10 cellular contexts compared by ENCODE assay signal in the genomic region with DNA sequence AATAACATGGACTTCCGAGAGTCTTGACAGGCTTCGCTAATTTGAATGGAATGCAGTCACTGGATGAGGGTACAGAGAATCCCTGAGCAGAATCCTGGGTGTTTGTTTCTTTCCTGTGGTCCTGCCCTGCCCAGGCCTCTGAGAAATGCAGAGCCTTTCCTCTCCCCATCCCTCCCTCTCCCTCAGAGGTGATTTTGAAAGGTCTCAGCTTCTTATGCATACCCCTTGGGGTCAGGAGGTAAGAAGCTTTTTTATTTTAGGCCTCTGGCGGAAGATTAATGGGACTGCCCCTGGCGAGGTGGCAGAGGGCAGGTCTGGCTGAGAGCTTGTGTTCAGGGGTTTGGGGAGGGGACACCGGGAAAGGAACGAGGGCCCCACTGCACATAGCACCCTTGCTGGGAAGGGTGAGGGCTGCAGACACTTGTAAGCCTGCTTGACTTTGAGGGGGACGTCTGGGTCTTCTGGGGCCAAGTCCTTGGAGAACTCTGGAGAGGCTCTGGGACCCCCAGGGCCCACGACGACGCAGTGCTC.
DNase-seq lines count a peak whose midpoint lies in the region; ATAC-seq, FAIRE-seq and TF ChIP-seq lines count a peak whose summit lies in the region.
"Had no signal": no experiment of that assay in that cellular context is flagged by ENCODE, and none has a peak within 500 bp of the region (broad histone marks: within the 10 kb centered on the region; RNA-seq: fewer than 3 reads in every experiment).

No MANE protein-coding gene starts in this region.

- no peak overlapping the region for H3K4me3 Mint-ChIP-seq in glutamatergic neuron (ENCODE audit: unreplicated experiment)
- H3K4me3 Mint-ChIP-seq: activated CD4-positive, alpha-beta T cell treated with anti-CD3 and anti-CD28 coated beads for 36 hours had no signal

- H2AFZ ChIP-seq in PC-3 (ENCODE audit: low read length) (no peak overlapping the region), H1 (ENCODE audit: low read length) (peak overlapping the region; percentile 5; the same call in 1 of the 2 replicates)

- no peak overlapping the region for H4K8ac ChIP-seq in H1 (ENCODE audit: extremely low read depth, insufficient read depth, low read length)

- peak overlapping the region; percentile 13 for H4K5ac ChIP-seq in H1 (ENCODE audit: insufficient read length, low read depth, low read length)

- no peak; a peak in 1 of 3 replicates for TF ChIP-seq POLR2A in H1 (IDR thresholded peaks at IDR 0.05; ENCODE audit: control extremely low read depth in 1 of 2, low read depth in 2 of 2, low read length in 2 of 2)
- no peak for TF ChIP-seq POLR2A in tibial nerve (IDR thresholded peaks at IDR 0.05)

- FAIRE-seq in H1 (lab: Jason Lieb, UNC), result no peak

- H3K9me3 Mint-ChIP-seq in glutamatergic neuron (ENCODE audit: unreplicated experiment), result no peaks in the 10 kb centered on the region

- ATAC-seq in PC-3, result no peak
- ATAC-seq: activated CD4-positive, alpha-beta T cell treated with anti-CD3 and anti-CD28 coated beads for 36 hours had no signal

- H3K36me3 Mint-ChIP-seq in glutamatergic neuron (ENCODE audit: unreplicated experiment), result no peaks in the 10 kb centered on the region

- H3K23me2 ChIP-seq in H1 (ENCODE audit: low read depth, low read length), result no peaks in the 10 kb centered on the region

- no peaks in the 10 kb centered on the region for H3K36me3 ChIP-seq in PC-3 (ENCODE audit: low read depth, low read length)
- H3K36me3 ChIP-seq in H1 (ENCODE audit: control insufficient read depth in 2 of 4, insufficient read depth in 4 of 4, low read length in 3 of 4), result no peaks in the 10 kb centered on the region
- no peaks in the 10 kb centered on the region for H3K36me3 ChIP-seq in mucosa of rectum (ENCODE audit: control insufficient read depth in 2 of 2, insufficient read depth in 2 of 2, low read length in 2 of 2)
- no peaks in the 10 kb centered on the region for H3K36me3 ChIP-seq in tibial nerve
- H3K36me3 ChIP-seq: MG63 had no signal

- H3K18ac ChIP-seq in H1 (ENCODE audit: extremely low read depth, low read length), result peak overlapping the region; percentile 5

- peak overlapping the region; percentile 6 for H4K91ac ChIP-seq in H1 (replicated peaks; ENCODE audit: insufficient read length, low read length)

- H3K4me1 ChIP-seq in PC-3 (ENCODE audit: insufficient read depth, low read length), result peaks cover 64% of the 10 kb centered on the region
- H3K4me1 ChIP-seq in H1 (replicated peaks in 1 of 4; ENCODE audit: control insufficient read depth in 3 of 4, insufficient read depth in 4 of 4, low read length in 3 of 4), result peaks cover 5 to 12% (median 8%) of the 10 kb centered on the region in 4 experiments; a peak in 6 of 7 replicates
- H3K4me1 ChIP-seq in mucosa of rectum (ENCODE audit: control insufficient read depth in 2 of 2, insufficient read depth in 2 of 2, low read length in 2 of 2), result peaks cover 0 to 8% of the 10 kb centered on the region in 2 donors
- H3K4me1 ChIP-seq in tibial nerve, result peaks cover 0 to 45% (median 18%) of the 10 kb centered on the region in 4 donors

- 62% methylated on average over 10 of the region's 10 CpGs; no CpG with 5 or more reads in 1 of the 2 experiments for WGBS in H1 (ENCODE audit: extremely low coverage in 1 of 2, insufficient coverage in 1 of 2, insufficient read length in 1 of 2, insufficient replicate concordance in 2 of 2, low coverage in 1 of 2, low lambda C conversion rate in 2 of 2, missing lambda C conversion rate in 1 of 2), 2 experiments
- WGBS in tibial nerve, 2 donors, result 75 to 82% methylated on average over 10 of the region's 10 CpGs

- H3K4ac ChIP-seq in H1 (replicated peaks; ENCODE audit: insufficient read length, low read depth, low read length), result no peak overlapping the region

- POLR2A ChIA-PET in PC-3 (lab: Charles Lee; ENCODE audit: unreplicated experiment) (no interaction called here), H1 (lab: Charles Lee; ENCODE audit: partially characterized antibody) (interaction anchor here (0.7 to 1.4 kb wide), 2 partner anchors 34 to 1014 kb away, joined by 3 read pairs; no protein-coding TSS in a partner anchor)

- H3K9ac ChIP-seq in PC-3 (ENCODE audit: low read length), result peak overlapping the region; percentile 80; the same call in 1 of the 2 replicates
- H3K9ac ChIP-seq in H1 (replicated peaks in 1 of 4; ENCODE audit: extremely low read depth in 1 of 4, low read depth in 3 of 4, low read length in 3 of 4), result no peak overlapping the region
- H3K9ac ChIP-seq in mucosa of rectum (ENCODE audit: low read depth in 1 of 2, low read length in 2 of 2), result peak overlapping the region in 1 of 2 donors; percentile 13

- no peaks in the 10 kb centered on the region for H3K27me3 ChIP-seq in PC-3 (ENCODE audit: low read length)
- no peaks in the 10 kb centered on the region for H3K27me3 ChIP-seq in H1 (replicated peaks in 1 of 4; ENCODE audit: control insufficient read depth in 3 of 4, extremely low read depth in 1 of 4, insufficient read depth in 3 of 4, low read length in 3 of 4)
- H3K27me3 ChIP-seq in mucosa of rectum (ENCODE audit: control insufficient read depth in 2 of 2, insufficient read depth in 2 of 2, low read length in 2 of 2), result no peaks in the 10 kb centered on the region
- H3K27me3 ChIP-seq in tibial nerve, result no peaks in the 10 kb centered on the region
- H3K27me3 ChIP-seq: MG63 had no signal

- H3K79me1 ChIP-seq in H1 (ENCODE audit: low read depth, low read length), result no peaks in the 10 kb centered on the region

- no peak for TF ChIP-seq RAD21 in H1 (IDR thresholded peaks at IDR 0.05 in 1 of 2, conservative IDR thresholded peaks at IDR 0.05 in 1 of 2; ENCODE audit: low read depth in 2 of 2, low read length in 2 of 2)

- TF ChIP-seq CTCF in PC-3 (conservative IDR thresholded peaks at IDR 0.05; ENCODE audit: low read depth, low read length), result no peak
- TF ChIP-seq CTCF in H1 (IDR thresholded peaks at IDR 0.05; ENCODE audit: control extremely low read depth in 1 of 3, insufficient read depth in 1 of 3, low read depth in 1 of 3, low read length in 3 of 3), result no peak
- no peak for TF ChIP-seq CTCF in tibial nerve (IDR thresholded peaks at IDR 0.05)
- no peak for TF ChIP-seq CTCF in glutamatergic neuron (IDR thresholded peaks at IDR 0.05; ENCODE audit: partially characterized antibody, unreplicated experiment)

- H2BK12ac ChIP-seq in H1 (ENCODE audit: low read depth, low read length), result 0 out of 2 replicates have a peak overlapping the region, but pooled peaks have one; percentile 92

- H2BK120ac ChIP-seq in H1 (replicated peaks; ENCODE audit: low read depth, low read length), result no peak overlapping the region

- H3K56ac ChIP-seq in H1 (replicated peaks; ENCODE audit: insufficient read length, low read depth, low read length), result no peak overlapping the region

- TF ChIP-seq EP300 in H1 (IDR thresholded peaks at IDR 0.05; ENCODE audit: borderline replicate concordance in 1 of 2, low read depth in 2 of 2, low read length in 2 of 2) (no peak), tibial nerve (IDR thresholded peaks at IDR 0.05) (no peak)

- H2BK20ac ChIP-seq in H1 (ENCODE audit: low read length), result no peak overlapping the region; the same call in 1 of the 2 replicates

- H2AK5ac ChIP-seq in H1 (ENCODE audit: low read depth, low read length), result no peak overlapping the region

- BruUV-seq in PC-3 (replicated peaks; lab: Mats Ljungman, UMichigan), result no TSS peak

- H3K9me2 ChIP-seq in PC-3 (replicated peaks; ENCODE audit: low read length), result no peaks in the 10 kb centered on the region

- peak overlapping the region; percentile 36; the same call in 1 of the 2 replicates for H2BK5ac ChIP-seq in H1 (ENCODE audit: low read depth, low read length)

- no peak overlapping the region for H3K27ac Mint-ChIP-seq in glutamatergic neuron (ENCODE audit: unreplicated experiment)
- H3K27ac Mint-ChIP-seq: activated CD4-positive, alpha-beta T cell treated with anti-CD3 and anti-CD28 coated beads for 36 hours had no signal

- no peak overlapping the region for H2BK15ac ChIP-seq in H1 (ENCODE audit: low read length)

- H3K4me1 Mint-ChIP-seq in glutamatergic neuron (ENCODE audit: low read depth, unreplicated experiment), result no peaks in the 10 kb centered on the region

- no peak overlapping the region for H3K14ac ChIP-seq in H1 (ENCODE audit: insufficient read length)

- no peak overlapping the region for H3K4me2 ChIP-seq in PC-3 (ENCODE audit: low read length)
- no peak overlapping the region; a peak in 1 of 4 replicates for H3K4me2 ChIP-seq in H1 (ENCODE audit: insufficient read depth in 1 of 2, low read depth in 2 of 2, low read length in 2 of 2)

- DNase-seq in PC-3, result no peak
- no peak for DNase-seq in H1 (ENCODE audit: low read depth in 1 of 2, low spot score in 2 of 2)
- DNase-seq in tibial nerve (ENCODE audit: low spot score in 2 of 2), result no peak
- DNase-seq in amniotic stem cell (lab: John Stamatoyannopoulos, UW), result no peak
- no peak for DNase-seq in NCI-H774 (lab: John Stamatoyannopoulos, UW)
- no peak for DNase-seq in stimulated activated CD8-positive, alpha-beta memory T cell treated with anti-CD3 and anti-CD28 coated beads, Interleukin-4, amount 100 ng/mL, for 48 hours
- DNase-seq in glutamatergic neuron, result no peak
- DNase-seq: activated CD4-positive, alpha-beta T cell treated with anti-CD3 and anti-CD28 coated beads for 36 hours; MG63 had no signal

- H3K79me2 ChIP-seq in PC-3 (ENCODE audit: low read length) (0 out of 2 replicates have a peak, but pooled peaks cover 3% of the 10 kb centered on the region), H1 (ENCODE audit: control insufficient read depth in 1 of 2, insufficient read depth in 2 of 2, low read length in 2 of 2) (no peaks in the 10 kb centered on the region)

- CTCF ChIA-PET in PC-3 (lab: Charles Lee), result no interaction called here
- CTCF ChIA-PET in H1 (lab: Charles Lee; ENCODE audit: partially characterized antibody), result interaction anchor here (0.7 to 3.8 kb wide), 7 partner anchors 12 to 170 kb away, joined by 3 to 16 read pairs (median 3); no protein-coding TSS in a partner anchor

- intact Hi-C loops in PC-3 (cut with micrococcal nuclease), result no loop called here

- H3K23ac ChIP-seq in H1 (ENCODE audit: insufficient read length), result no peak overlapping the region

- H3K9me3 ChIP-seq in PC-3 (ENCODE audit: low read length) (no peaks in the 10 kb centered on the region), H1 (ENCODE audit: insufficient read depth in 2 of 2, low read depth in 1 of 2, low read length in 1 of 2) (no peaks in the 10 kb centered on the region), mucosa of rectum (ENCODE audit: control insufficient read depth in 2 of 2, low read length in 2 of 2) (no peaks in the 10 kb centered on the region), tibial nerve (no peaks in the 10 kb centered on the region)
- H3K9me3 ChIP-seq: MG63 had no signal

- H4K20me1 ChIP-seq in PC-3 (ENCODE audit: low read length), result no peaks in the 10 kb centered on the region
- no peaks in the 10 kb centered on the region for H4K20me1 ChIP-seq in H1 (replicated peaks in 1 of 2; ENCODE audit: control insufficient read depth in 1 of 2, insufficient read depth in 2 of 2, low read length in 2 of 2)

- peaks cover 2% of the 10 kb centered on the region for H3K27me3 Mint-ChIP-seq in glutamatergic neuron (ENCODE audit: unreplicated experiment)
- H3K27me3 Mint-ChIP-seq: activated CD4-positive, alpha-beta T cell treated with anti-CD3 and anti-CD28 coated beads for 36 hours had no signal

- H3K27ac ChIP-seq in PC-3 (ENCODE audit: low read length) (peak overlapping the region; percentile 98), H1 (ENCODE audit: low read depth, low read length) (no peak overlapping the region), mucosa of rectum (ENCODE audit: low read depth in 2 of 2, low read length in 2 of 2) (peak overlapping the region; percentile 11 to 53), tibial nerve (peak overlapping the region in 3 of 4 donors; percentile 28 to 76 (median 54))

- H3K4me3 ChIP-seq in PC-3 (ENCODE audit: low read length) (no peak overlapping the region), H1 (ENCODE audit: extremely low read depth in 1 of 4, insufficient read depth in 2 of 4, low read depth in 3 of 4, low read length in 4 of 4) (no peak overlapping the region), mucosa of rectum (ENCODE audit: low read length in 2 of 2) (no peak overlapping the region), tibial nerve (no peak overlapping the region)
- H3K4me3 ChIP-seq: MG63 had no signal

- H3F3A ChIP-seq in PC-3 (ENCODE audit: low read length, unreplicated experiment), result peaks cover 9% of the 10 kb centered on the region
